In genomic region chr5:176541338-176542134, GRCh38 we compare ENCODE assay signal across 8 cellular contexts. TPM values are rescaled to one million over a fixed set of nuclear protein-coding genes. Genes with fewer than 3 reads are reported as not detected.
DNase-seq lines count a peak whose midpoint lies in the region; ATAC-seq, FAIRE-seq and TF ChIP-seq lines count a peak whose summit lies in the region.

No MANE protein-coding gene starts in this region.

- 70% methylated on average over 12 of the region's 12 CpGs for WGBS in A549 (ENCODE audit: missing lambda C conversion rate)
- WGBS in body of pancreas, 2 donors = 45 to 55% methylated on average over 8 to 12 of the region's 12 CpGs
- 30% methylated on average over 7 of the region's 12 CpGs for WGBS in HepG2 (ENCODE audit: low lambda C conversion rate)

- H3K4me2 ChIP-seq in A549 (peak overlapping the region; percentile 78), HepG2 (ENCODE audit: low read depth, low read length) (peak overlapping the region; percentile 93)

- H3K4me1 ChIP-seq in A549 (peaks cover 46% of the 10 kb centered on the region), body of pancreas (peaks cover 31% of the 10 kb centered on the region), HepG2 (ENCODE audit: insufficient read depth, low read length) (peaks cover 71% of the 10 kb centered on the region)

- H3K27ac ChIP-seq in A549 = peak overlapping the region; percentile 37 to 95; a peak in 5 of 6 replicates
- H3K27ac ChIP-seq in body of pancreas = peak overlapping the region in 2 of 4 donors; percentile 18 to 73
- H3K27ac ChIP-seq in HepG2 (ENCODE audit: extremely low read length, insufficient read depth, low read length) = peak overlapping the region; percentile 13

- CTCF ChIA-PET in A549 (lab: Yijun Ruan, JAX) = interaction anchor here (1.0 to 4.4 kb wide), 7 partner anchors 8 to 572 kb away, joined by 3 to 27 read pairs (median 6); partner anchors contain the start of genes CLTB and FAF2
- CTCF ChIA-PET in HEK293T (lab: Yijun Ruan, JAX) = interaction anchor here (0.6 to 1.0 kb wide), 2 partner anchors 94 to 132 kb away, joined by 3 read pairs; no protein-coding TSS in a partner anchor
- CTCF ChIA-PET in HepG2 (lab: Yijun Ruan, JAX; ENCODE audit: low intra/inter-chr PET ratio, low total read pairs) = no interaction called here

- H4K20me1 ChIP-seq in HepG2 (ENCODE audit: insufficient read depth, low read length) = no peaks in the 10 kb centered on the region

- TF ChIP-seq RAD21 in A549 (conservative IDR thresholded peaks at IDR 0.05 in 1 of 2, IDR thresholded peaks at IDR 0.05 in 1 of 2) = no peak
- TF ChIP-seq RAD21 in HepG2 (CRISPR knock-in tag; IDR thresholded peaks at IDR 0.05) = no peak

- FAIRE-seq in A549 (lab: Jason Lieb, UNC) (no peak), HepG2 (lab: Jason Lieb, UNC) (peak; percentile 39)

- H3K4me3 Mint-ChIP-seq in stimulated activated memory B cell treated with anti-CD40 and anti-IgM and Interleukin-4, amounts not matched to agents 10 μg/mL and 1 μg/mL and 100 μg/mL, for 72 hours = peak overlapping the region; percentile 91

- no peaks in the 10 kb centered on the region for H3K36me3 Mint-ChIP-seq in stimulated activated memory B cell treated with anti-CD40 and anti-IgM and Interleukin-4, amounts not matched to agents 10 μg/mL and 1 μg/mL and 100 μg/mL, for 72 hours

- DNase-seq in A549 (ENCODE audit: low read depth in 1 of 2, low spot score in 1 of 2) (peak in 1 of 2 experiments; percentile 32), HEK293T (ENCODE audit: extremely low spot score) (peak; percentile 44), SW480 (ENCODE audit: low spot score) (peak; percentile 83), body of pancreas (peak in 3 of 4 donors; percentile 21 to 49 (median 34)), HepG2 (ENCODE audit: low spot score) (peak; percentile 65)

- ATAC-seq in A549 (no peak), body of pancreas (no peak), HepG2 (peak; percentile 13), HG02642 (IDR thresholded peaks at IDR 0.05; ENCODE audit: poor library complexity, unreplicated experiment) (no peak), HG03439 (IDR thresholded peaks at IDR 0.05; ENCODE audit: unreplicated experiment) (no peak)
- no peak for ATAC-seq in stimulated activated memory B cell treated with anti-CD40 and anti-IgM and Interleukin-4, amounts not matched to agents 10 μg/mL and 1 μg/mL and 100 μg/mL, for 72 hours

- no TSS peak for BruUV-seq in HepG2 (replicated peaks; lab: Mats Ljungman, UMichigan)

- no peaks in the 10 kb centered on the region for H3K9me3 ChIP-seq in A549
- H3K9me3 ChIP-seq in body of pancreas = no peaks in the 10 kb centered on the region
- no peaks in the 10 kb centered on the region for H3K9me3 ChIP-seq in HepG2 (ENCODE audit: low read length)

- no peaks in the 10 kb centered on the region for H3K36me3 ChIP-seq in body of pancreas (replicated peaks in 1 of 2; ENCODE audit: insufficient read depth in 1 of 2, low read depth in 2 of 2)
- H3K36me3 ChIP-seq in HepG2 (replicated peaks in 1 of 2; ENCODE audit: control insufficient read depth in 1 of 2, insufficient read depth in 2 of 2, low read length in 2 of 2) = no peaks in the 10 kb centered on the region

- H3K9ac ChIP-seq in HepG2 (ENCODE audit: insufficient read depth, low read depth, low read length) = peak overlapping the region; percentile 74

- TF ChIP-seq POLR2A in A549 (IDR thresholded peaks at IDR 0.05; ENCODE audit: low read length) (no peak), body of pancreas (IDR thresholded peaks at IDR 0.05) (no peak), HepG2 (IDR thresholded peaks at IDR 0.05; ENCODE audit: insufficient read depth in 1 of 2, low read depth in 2 of 2, low read length in 2 of 2) (no peak)

- peaks cover 55% of the 10 kb centered on the region for H3K4me1 Mint-ChIP-seq in stimulated activated memory B cell treated with anti-CD40 and anti-IgM and Interleukin-4, amounts not matched to agents 10 μg/mL and 1 μg/mL and 100 μg/mL, for 72 hours

- no peaks in the 10 kb centered on the region for H3K27me3 Mint-ChIP-seq in stimulated activated memory B cell treated with anti-CD40 and anti-IgM and Interleukin-4, amounts not matched to agents 10 μg/mL and 1 μg/mL and 100 μg/mL, for 72 hours

- H3K27ac Mint-ChIP-seq in stimulated activated memory B cell treated with anti-CD40 and anti-IgM and Interleukin-4, amounts not matched to agents 10 μg/mL and 1 μg/mL and 100 μg/mL, for 72 hours = peak overlapping the region; percentile 92

- TF ChIP-seq CTCF in A549 (IDR thresholded peaks at IDR 0.05) = no peak
- TF ChIP-seq CTCF in body of pancreas (IDR thresholded peaks at IDR 0.05) = no peak
- TF ChIP-seq CTCF in HepG2 (CRISPR knock-in tag; IDR thresholded peaks at IDR 0.05) = no peak

- H3K9me3 Mint-ChIP-seq in stimulated activated memory B cell treated with anti-CD40 and anti-IgM and Interleukin-4, amounts not matched to agents 10 μg/mL and 1 μg/mL and 100 μg/mL, for 72 hours = no peaks in the 10 kb centered on the region

- H3K4me3 ChIP-seq in A549 (no peak overlapping the region), body of pancreas (no peak overlapping the region), HepG2 (replicated peaks in 1 of 3; ENCODE audit: insufficient read depth in 1 of 3, low read depth in 2 of 3, low read length in 3 of 3) (peak overlapping the region in 2 of 3 experiments; percentile 67 to 77; a peak in 4 of 6 replicates)

- TF ChIP-seq EP300 in A549 (IDR thresholded peaks at IDR 0.05) (no peak), HepG2 (IDR thresholded peaks at IDR 0.05; ENCODE audit: low read depth in 2 of 2, low read length in 2 of 2) (no peak), HepG2 (CRISPR knock-in tag; IDR thresholded peaks at IDR 0.05; ENCODE audit: borderline replicate concordance) (no peak)

- POLR2A ChIA-PET in A549 (lab: Yijun Ruan, JAX) (interaction anchor here (1.8 kb wide), 1 partner anchor 94 kb away, joined by 10 read pairs; the partner anchor contains the start of gene FAF2), HEK293T (lab: Yijun Ruan, JAX) (no interaction called here), HepG2 (lab: Yijun Ruan, JAX) (interaction anchor here (0.6 kb wide), 1 partner anchor 102 kb away, joined by 3 read pairs; no protein-coding TSS in a partner anchor)

- H3K79me2 ChIP-seq in HepG2 (ENCODE audit: insufficient read depth, low read length) = peaks cover under 1% of the 10 kb centered on the region

- in situ Hi-C loops in HepG2 (cut with HindIII; ENCODE audit: extremely low pct_ligation_motif_present, low pct_unique_long_range_greater_than_20kb) = loop anchor here (25.0 kb wide), 1 partner anchor 821 kb away; the partner anchor contains the start of genes LMAN2 and RGS14

- H2AFZ ChIP-seq in HepG2 (ENCODE audit: low read length) = peak overlapping the region; percentile 37

- intact Hi-C loops in body of pancreas (cut with DNase I) (no loop called here), HepG2 (cut with micrococcal nuclease; ENCODE audit: unreplicated experiment) (no loop called here)

- no peaks in the 10 kb centered on the region for H3K27me3 ChIP-seq in body of pancreas
- H3K27me3 ChIP-seq in HepG2 (ENCODE audit: control insufficient read depth in 1 of 2, insufficient read depth in 2 of 2, low read length in 2 of 2) = no peaks in the 10 kb centered on the region; a peak in 1 of 5 replicates

RNA-seq across cellular contexts. Expression of gene RNF44, which starts 4.3 kb away (rescaled TPM):
- polyA plus RNA-seq in A549 (2011; rRNA removed) (9.2 and 9.9 TPM in 2 replicates), A549 (2017; fragmentation: RNase III; extraction: RNeasy Plus Mini Kit Qiagen cat#74134 plus additional on column Dnase treatment) (30.4 to 35.8 TPM (median 32.7 TPM) in 3 replicates), HepG2 (2011; rRNA removed) (16.8 and 19.1 TPM in 2 replicates)
- polyA plus RNA-seq in A549 (2012; cell fraction: cytosol; rRNA removed) = 26.5 and 39.3 TPM in 2 replicates
- polyA plus RNA-seq in A549 (2012; cell fraction: nucleus; rRNA removed) = 125 and 153 TPM in 2 replicates
- polyA minus RNA-seq in A549 (2011; rRNA and poly(A)+ RNA removed) = 6.4 and 10.0 TPM in 2 replicates
- total RNA-seq in body of pancreas (10 to 100 TPM; 10.9 to 38.6 TPM), HepG2 (2016; rRNA removed; fragmentation: Illumina TruSeq; extraction: Trizol) (5.1 and 9.2 TPM in 2 replicates)
- total RNA-seq in HepG2 (2016; cell fraction: cytosol; rRNA removed; fragmentation: Illumina TruSeq; extraction: Trizol; ENCODE audit: low read depth) = 7.2 and 9.4 TPM in 2 replicates
- 4.4 and 8.7 TPM in 2 replicates for total RNA-seq in HepG2 (2016; cell fraction: insoluble cytoplasmic fraction; rRNA removed; fragmentation: Illumina TruSeq; extraction: Trizol)
- 7.2 and 9.8 TPM in 2 replicates for total RNA-seq in HepG2 (2016; cell fraction: membrane; rRNA removed; fragmentation: Illumina TruSeq; extraction: Trizol)
- total RNA-seq in HepG2 (2016; cell fraction: nucleus; rRNA removed; fragmentation: Illumina TruSeq; extraction: Trizol) = 9.4 and 17.1 TPM in 2 replicates
- 6.8 and 9.5 TPM in 2 replicates for polyA plus RNA-seq in HepG2 (2011; cell fraction: cytosol; rRNA removed)
- polyA plus RNA-seq in HepG2 (2011; cell fraction: nucleus; rRNA removed) = 134 and 149 TPM in 2 replicates
- polyA plus RNA-seq in HepG2 (2012) = 37.8 and 52.8 TPM in 2 replicates
- polyA plus RNA-seq in HepG2 (2016; cell fraction: cytosol; fragmentation: Illumina TruSeq; extraction: Trizol; ENCODE audit: low read depth) = 2.3 and 2.5 TPM in 2 replicates
- 15.8 and 20.6 TPM in 2 replicates for polyA plus RNA-seq in HepG2 (2016; cell fraction: insoluble cytoplasmic fraction; fragmentation: Illumina TruSeq; extraction: Trizol; ENCODE audit: low read depth)
- polyA plus RNA-seq in HepG2 (2016; cell fraction: membrane; fragmentation: Illumina TruSeq; extraction: Trizol; ENCODE audit: low read depth) = 9.4 and 9.7 TPM in 2 replicates
- polyA plus RNA-seq in HepG2 (2016; cell fraction: nucleus; fragmentation: Illumina TruSeq; extraction: Trizol; ENCODE audit: insufficient read depth, low read depth) = 52.0 and 60.3 TPM in 2 replicates
- 18.3 and 21.3 TPM in 2 replicates for polyA minus RNA-seq in HepG2 (2011; rRNA and poly(A)+ RNA removed; ENCODE audit: low replicate concordance)
- 16.1 and 19.0 TPM in 2 replicates for polyA minus RNA-seq in HepG2 (2011; cell fraction: cytosol; rRNA and poly(A)+ RNA removed)
- 28.3 and 33.1 TPM in 2 replicates for polyA minus RNA-seq in HepG2 (2011; cell fraction: nucleus; rRNA and poly(A)+ RNA removed)

RNA-seq across cellular contexts. Expression of gene CDHR2, which starts 7.6 kb away (rescaled TPM):
- 0.08 and 0.09 TPM in 2 replicates for polyA plus RNA-seq in A549 (2011; rRNA removed)
- polyA plus RNA-seq in A549 (2012; cell fraction: cytosol; rRNA removed) = 0.01 TPM in 1 of 2 replicates, not detected in the other
- 0.10 and 0.38 TPM in 2 replicates for polyA plus RNA-seq in A549 (2012; cell fraction: nucleus; rRNA removed)
- not detected in 3 replicates for polyA plus RNA-seq in A549 (2017; fragmentation: RNase III; extraction: RNeasy Plus Mini Kit Qiagen cat#74134 plus additional on column Dnase treatment)
- polyA minus RNA-seq in A549 (2011; rRNA and poly(A)+ RNA removed) = 0.10 and 0.12 TPM in 2 replicates
- total RNA-seq in body of pancreas = 1 to 10 TPM in 1 of 2 donors, not detected in 1; 1.3 TPM
- 7.8 and 17.9 TPM in 2 replicates for total RNA-seq in HepG2 (2016; rRNA removed; fragmentation: Illumina TruSeq; extraction: Trizol)
- 3.8 and 4.0 TPM in 2 replicates for total RNA-seq in HepG2 (2016; cell fraction: cytosol; rRNA removed; fragmentation: Illumina TruSeq; extraction: Trizol; ENCODE audit: low read depth)
- 5.3 and 18.3 TPM in 2 replicates for total RNA-seq in HepG2 (2016; cell fraction: insoluble cytoplasmic fraction; rRNA removed; fragmentation: Illumina TruSeq; extraction: Trizol)
- 7.4 and 8.2 TPM in 2 replicates for total RNA-seq in HepG2 (2016; cell fraction: membrane; rRNA removed; fragmentation: Illumina TruSeq; extraction: Trizol)
- total RNA-seq in HepG2 (2016; cell fraction: nucleus; rRNA removed; fragmentation: Illumina TruSeq; extraction: Trizol) = 19.1 and 22.7 TPM in 2 replicates
- 20.9 and 27.3 TPM in 2 replicates for polyA plus RNA-seq in HepG2 (2011; rRNA removed)
- polyA plus RNA-seq in HepG2 (2011; cell fraction: cytosol; rRNA removed) = 14.0 and 14.6 TPM in 2 replicates
- polyA plus RNA-seq in HepG2 (2011; cell fraction: nucleus; rRNA removed) = 70.0 and 99.3 TPM in 2 replicates
- 15.8 and 16.5 TPM in 2 replicates for polyA plus RNA-seq in HepG2 (2012)
- 2.7 and 3.5 TPM in 2 replicates for polyA plus RNA-seq in HepG2 (2016; cell fraction: cytosol; fragmentation: Illumina TruSeq; extraction: Trizol; ENCODE audit: low read depth)
- polyA plus RNA-seq in HepG2 (2016; cell fraction: insoluble cytoplasmic fraction; fragmentation: Illumina TruSeq; extraction: Trizol; ENCODE audit: low read depth) = 6.8 and 7.1 TPM in 2 replicates
- polyA plus RNA-seq in HepG2 (2016; cell fraction: membrane; fragmentation: Illumina TruSeq; extraction: Trizol; ENCODE audit: low read depth) = 4.6 and 6.1 TPM in 2 replicates
- 48.7 and 52.7 TPM in 2 replicates for polyA plus RNA-seq in HepG2 (2016; cell fraction: nucleus; fragmentation: Illumina TruSeq; extraction: Trizol; ENCODE audit: insufficient read depth, low read depth)
- 0.07 and 41.0 TPM in 2 replicates for polyA minus RNA-seq in HepG2 (2011; rRNA and poly(A)+ RNA removed; ENCODE audit: low replicate concordance)
- polyA minus RNA-seq in HepG2 (2011; cell fraction: cytosol; rRNA and poly(A)+ RNA removed) = 12.1 and 12.2 TPM in 2 replicates
- 15.5 and 15.7 TPM in 2 replicates for polyA minus RNA-seq in HepG2 (2011; cell fraction: nucleus; rRNA and poly(A)+ RNA removed)

Comparison
In these comparisons a context has a peak if more than half of its experiments do, and no peak if none do; other contexts are left out.
1. H3K4me3 ChIP-seq: peak in HepG2 (2 of 3); none in A549 (single experiment) and body of pancreas (0 of 2).
2. Of the 38 proteins assayed by ChIP-seq in both HepG2 and A549: peak only in HepG2: MYC; only in A549: none; in both: none; in neither: 36; mixed calls (peak in some experiments, not most) for 1.